Comparison of ENCODE assay signal across 1 cellular context in the genomic region with DNA sequence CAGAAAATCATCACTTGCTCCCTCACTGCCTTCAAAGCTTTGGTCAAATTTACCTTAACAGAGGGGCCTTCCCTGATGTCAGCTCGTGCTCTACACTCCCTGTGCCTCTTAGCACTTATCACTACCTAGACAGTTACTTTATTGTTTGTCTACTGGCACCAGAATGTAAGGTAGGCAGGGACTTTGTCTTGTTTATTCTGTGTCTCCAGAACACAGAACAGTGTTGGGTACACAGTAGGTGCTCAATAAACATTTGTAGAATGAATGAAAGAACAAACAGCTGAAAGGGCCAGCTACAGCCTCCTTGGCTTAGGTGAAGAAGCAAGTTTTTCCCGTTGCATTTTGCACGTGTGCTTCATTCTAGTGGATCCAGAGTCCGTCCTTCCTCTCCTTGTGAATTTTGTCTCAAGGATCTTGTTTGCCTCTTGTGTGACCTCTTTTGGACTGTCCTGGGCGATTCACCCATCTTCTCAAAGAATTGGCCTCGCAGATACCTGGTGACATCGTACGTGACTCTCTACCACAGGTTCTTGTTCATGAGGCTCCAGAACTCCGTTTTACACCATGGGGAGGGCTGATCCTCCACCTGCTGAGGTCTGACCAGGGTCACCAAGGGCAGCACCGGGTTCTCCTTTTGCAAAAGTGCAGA.
TF ChIP-seq lines count a peak whose summit lies in the region.

No MANE protein-coding gene starts in this region.

TF ChIP-seq in HepG2, 621 proteins besides CTCF, POLR2A, EP300 and RAD21 (continued from another document and continues in another):
- TF ChIP-seq, protein P1, sequence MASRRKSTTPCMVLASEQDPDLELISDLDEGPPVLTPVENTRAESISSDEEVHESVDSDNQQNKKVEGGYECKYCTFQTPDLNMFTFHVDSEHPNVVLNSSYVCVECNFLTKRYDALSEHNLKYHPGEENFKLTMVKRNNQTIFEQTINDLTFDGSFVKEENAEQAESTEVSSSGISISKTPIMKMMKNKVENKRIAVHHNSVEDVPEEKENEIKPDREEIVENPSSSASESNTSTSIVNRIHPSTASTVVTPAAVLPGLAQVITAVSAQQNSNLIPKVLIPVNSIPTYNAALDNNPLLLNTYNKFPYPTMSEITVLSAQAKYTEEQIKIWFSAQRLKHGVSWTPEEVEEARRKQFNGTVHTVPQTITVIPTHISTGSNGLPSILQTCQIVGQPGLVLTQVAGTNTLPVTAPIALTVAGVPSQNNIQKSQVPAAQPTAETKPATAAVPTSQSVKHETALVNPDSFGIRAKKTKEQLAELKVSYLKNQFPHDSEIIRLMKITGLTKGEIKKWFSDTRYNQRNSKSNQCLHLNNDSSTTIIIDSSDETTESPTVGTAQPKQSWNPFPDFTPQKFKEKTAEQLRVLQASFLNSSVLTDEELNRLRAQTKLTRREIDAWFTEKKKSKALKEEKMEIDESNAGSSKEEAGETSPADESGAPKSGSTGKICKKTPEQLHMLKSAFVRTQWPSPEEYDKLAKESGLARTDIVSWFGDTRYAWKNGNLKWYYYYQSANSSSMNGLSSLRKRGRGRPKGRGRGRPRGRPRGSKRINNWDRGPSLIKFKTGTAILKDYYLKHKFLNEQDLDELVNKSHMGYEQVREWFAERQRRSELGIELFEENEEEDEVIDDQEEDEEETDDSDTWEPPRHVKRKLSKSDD (CRISPR knock-in tag; IDR thresholded peaks at IDR 0.05; ENCODE audit: low read depth) = no peak; the same call in 1 of the 2 replicates
- TF ChIP-seq BATF2 (CRISPR knock-in tag; IDR thresholded peaks at IDR 0.05) (no peak), ARHGAP35 (CRISPR knock-in tag; IDR thresholded peaks at IDR 0.05; ENCODE audit: borderline replicate concordance) (no peak), ZNF781 (CRISPR knock-in tag; IDR thresholded peaks at IDR 0.05; ENCODE audit: borderline replicate concordance, not compliant biosample characterization) (no peak), MBNL3 (CRISPR knock-in tag; conservative IDR thresholded peaks at IDR 0.05) (no peak), GABPB1 (CRISPR knock-in tag; IDR thresholded peaks at IDR 0.05) (no peak), ZNF589 (CRISPR knock-in tag; conservative IDR thresholded peaks at IDR 0.05) (0 out of 2 replicates have a peak, but pooled peaks have one; percentile 61), NFRKB (IDR thresholded peaks at IDR 0.05) (no peak), ZNF484 (CRISPR knock-in tag; IDR thresholded peaks at IDR 0.05; ENCODE audit: borderline replicate concordance, low read depth) (no peak), ZNF737 (CRISPR knock-in tag; IDR thresholded peaks at IDR 0.05; ENCODE audit: borderline replicate concordance) (no peak), ZBTB40 (IDR thresholded peaks at IDR 0.05) (no peak), ZBTB40 (CRISPR knock-in tag; IDR thresholded peaks at IDR 0.05) (peak; percentile 16; the same call in 1 of the 2 replicates), ZBTB38 (CRISPR knock-in tag; IDR thresholded peaks at IDR 0.05) (no peak), ZFP36L1 (CRISPR knock-in tag; IDR thresholded peaks at IDR 0.05) (peak; percentile 90; the same call in 1 of the 2 replicates), TEAD2 (CRISPR knock-in tag; IDR thresholded peaks at IDR 0.05) (no peak), DNMT1 (CRISPR knock-in tag; IDR thresholded peaks at IDR 0.05) (no peak), PBX3 (CRISPR knock-in tag; IDR thresholded peaks at IDR 0.05; ENCODE audit: borderline replicate concordance) (no peak), ZNF510 (CRISPR knock-in tag; IDR thresholded peaks at IDR 0.05; ENCODE audit: low read depth) (0 out of 2 replicates have a peak, but pooled peaks have one; percentile 59), ZNF652 (CRISPR knock-in tag; IDR thresholded peaks at IDR 0.05; ENCODE audit: borderline replicate concordance, low read depth) (no peak; the same call in 1 of the 2 replicates), ZNF292 (CRISPR knock-in tag; IDR thresholded peaks at IDR 0.05; ENCODE audit: borderline replicate concordance, low read depth) (peak; percentile 62; the same call in 1 of the 2 replicates), ZNF605 (CRISPR knock-in tag; IDR thresholded peaks at IDR 0.05) (peak; percentile 65; the same call in 1 of the 2 replicates), MYNN (CRISPR knock-in tag; IDR thresholded peaks at IDR 0.05; ENCODE audit: low read depth) (no peak), ELF4 (CRISPR knock-in tag; IDR thresholded peaks at IDR 0.05; ENCODE audit: borderline replicate concordance) (no peak; the same call in 1 of the 2 replicates), MAZ (IDR thresholded peaks at IDR 0.05; ENCODE audit: borderline replicate concordance, low read depth, low read length) (no peak), MAZ (CRISPR knock-in tag; IDR thresholded peaks at IDR 0.05; ENCODE audit: low read depth) (no peak; the same call in 1 of the 2 replicates), ZNF333 (CRISPR knock-in tag; IDR thresholded peaks at IDR 0.05; ENCODE audit: borderline replicate concordance) (no peak), MBD4 (IDR thresholded peaks at IDR 0.05; ENCODE audit: borderline replicate concordance, low read length) (no peak), PLRG1 (conservative IDR thresholded peaks at IDR 0.05) (no peak), HCFC1 (IDR thresholded peaks at IDR 0.05; ENCODE audit: low read depth, low read length) (no peak), MED1 (CRISPR knock-in tag; IDR thresholded peaks at IDR 0.05) (peak; percentile 90), ZNF414 (CRISPR knock-in tag; IDR thresholded peaks at IDR 0.05) (peak; percentile 78; the same call in 1 of the 2 replicates), AGO2 (optimal IDR thresholded peaks at IDR 0.05; ENCODE audit: low read depth, low read length) (no peak), NFYB (CRISPR knock-in tag; IDR thresholded peaks at IDR 0.05) (no peak), ZBTB25 (CRISPR knock-in tag; IDR thresholded peaks at IDR 0.05) (no peak; the same call in 1 of the 2 replicates), WIZ (CRISPR knock-in tag; IDR thresholded peaks at IDR 0.05) (no peak)
- TF ChIP-seq, protein P2, sequence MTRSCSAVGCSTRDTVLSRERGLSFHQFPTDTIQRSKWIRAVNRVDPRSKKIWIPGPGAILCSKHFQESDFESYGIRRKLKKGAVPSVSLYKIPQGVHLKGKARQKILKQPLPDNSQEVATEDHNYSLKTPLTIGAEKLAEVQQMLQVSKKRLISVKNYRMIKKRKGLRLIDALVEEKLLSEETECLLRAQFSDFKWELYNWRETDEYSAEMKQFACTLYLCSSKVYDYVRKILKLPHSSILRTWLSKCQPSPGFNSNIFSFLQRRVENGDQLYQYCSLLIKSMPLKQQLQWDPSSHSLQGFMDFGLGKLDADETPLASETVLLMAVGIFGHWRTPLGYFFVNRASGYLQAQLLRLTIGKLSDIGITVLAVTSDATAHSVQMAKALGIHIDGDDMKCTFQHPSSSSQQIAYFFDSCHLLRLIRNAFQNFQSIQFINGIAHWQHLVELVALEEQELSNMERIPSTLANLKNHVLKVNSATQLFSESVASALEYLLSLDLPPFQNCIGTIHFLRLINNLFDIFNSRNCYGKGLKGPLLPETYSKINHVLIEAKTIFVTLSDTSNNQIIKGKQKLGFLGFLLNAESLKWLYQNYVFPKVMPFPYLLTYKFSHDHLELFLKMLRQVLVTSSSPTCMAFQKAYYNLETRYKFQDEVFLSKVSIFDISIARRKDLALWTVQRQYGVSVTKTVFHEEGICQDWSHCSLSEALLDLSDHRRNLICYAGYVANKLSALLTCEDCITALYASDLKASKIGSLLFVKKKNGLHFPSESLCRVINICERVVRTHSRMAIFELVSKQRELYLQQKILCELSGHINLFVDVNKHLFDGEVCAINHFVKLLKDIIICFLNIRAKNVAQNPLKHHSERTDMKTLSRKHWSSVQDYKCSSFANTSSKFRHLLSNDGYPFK (CRISPR knock-in tag; IDR thresholded peaks at IDR 0.05; ENCODE audit: borderline replicate concordance) = no peak
- TF ChIP-seq, protein P3, sequence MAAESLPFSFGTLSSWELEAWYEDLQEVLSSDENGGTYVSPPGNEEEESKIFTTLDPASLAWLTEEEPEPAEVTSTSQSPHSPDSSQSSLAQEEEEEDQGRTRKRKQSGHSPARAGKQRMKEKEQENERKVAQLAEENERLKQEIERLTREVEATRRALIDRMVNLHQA (CRISPR knock-in tag; IDR thresholded peaks at IDR 0.05) = no peak
